1 cellular context compared by ENCODE assay signal in the genomic region with DNA sequence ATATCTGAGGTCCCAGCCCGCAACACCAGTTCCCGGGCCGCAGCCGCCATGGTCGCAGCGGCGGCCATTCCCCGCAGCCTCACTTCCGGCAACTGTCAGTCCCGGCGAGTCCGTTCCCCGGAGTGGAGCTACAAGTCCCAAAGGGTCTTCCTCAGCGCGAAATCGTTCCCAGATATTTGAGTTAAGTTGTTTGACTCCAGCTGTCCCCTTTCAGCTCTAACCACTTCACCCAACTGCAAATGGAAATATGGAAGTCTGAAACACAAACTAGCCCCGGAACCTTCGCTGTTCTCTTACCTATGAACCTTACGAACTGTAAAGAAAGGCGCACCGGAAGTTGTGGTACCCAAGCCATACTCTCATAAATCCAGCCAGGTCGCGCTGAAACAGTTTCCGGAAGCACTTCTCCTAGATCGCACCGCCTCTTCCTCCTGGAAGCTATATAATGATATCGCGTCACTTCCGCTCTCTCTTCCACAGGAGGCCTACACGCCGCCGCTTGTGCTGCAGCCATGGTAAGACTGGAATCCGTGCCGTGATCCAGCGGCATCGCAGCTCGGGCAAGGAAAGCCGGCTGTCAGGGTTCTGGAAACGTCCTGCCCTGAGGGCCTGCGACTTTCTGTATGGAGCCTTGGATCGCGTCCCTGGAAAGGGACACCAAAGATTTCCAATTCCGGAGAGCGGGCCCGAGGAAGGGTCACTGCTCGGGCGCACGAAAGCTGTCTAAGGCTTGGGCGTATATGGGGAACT.
TF ChIP-seq lines count a peak whose summit lies in the region.

A gene (plus strand): TSS at position 468 of the 750 bp plus-strand sequence. CDS start 45 bp downstream, at position 513.
A gene with protein sequence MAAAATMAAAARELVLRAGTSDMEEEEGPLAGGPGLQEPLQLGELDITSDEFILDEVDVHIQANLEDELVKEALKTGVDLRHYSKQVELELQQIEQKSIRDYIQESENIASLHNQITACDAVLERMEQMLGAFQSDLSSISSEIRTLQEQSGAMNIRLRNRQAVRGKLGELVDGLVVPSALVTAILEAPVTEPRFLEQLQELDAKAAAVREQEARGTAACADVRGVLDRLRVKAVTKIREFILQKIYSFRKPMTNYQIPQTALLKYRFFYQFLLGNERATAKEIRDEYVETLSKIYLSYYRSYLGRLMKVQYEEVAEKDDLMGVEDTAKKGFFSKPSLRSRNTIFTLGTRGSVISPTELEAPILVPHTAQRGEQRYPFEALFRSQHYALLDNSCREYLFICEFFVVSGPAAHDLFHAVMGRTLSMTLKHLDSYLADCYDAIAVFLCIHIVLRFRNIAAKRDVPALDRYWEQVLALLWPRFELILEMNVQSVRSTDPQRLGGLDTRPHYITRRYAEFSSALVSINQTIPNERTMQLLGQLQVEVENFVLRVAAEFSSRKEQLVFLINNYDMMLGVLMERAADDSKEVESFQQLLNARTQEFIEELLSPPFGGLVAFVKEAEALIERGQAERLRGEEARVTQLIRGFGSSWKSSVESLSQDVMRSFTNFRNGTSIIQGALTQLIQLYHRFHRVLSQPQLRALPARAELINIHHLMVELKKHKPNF (minus strand): TSS at position 269 of the 750 bp plus-strand sequence. CDS start 201 bp downstream, at position 68.

TF ChIP-seq in HepG2, 621 proteins besides CTCF, POLR2A, EP300 and RAD21 (continued from another document and continues in another):
- TF ChIP-seq, protein P1, sequence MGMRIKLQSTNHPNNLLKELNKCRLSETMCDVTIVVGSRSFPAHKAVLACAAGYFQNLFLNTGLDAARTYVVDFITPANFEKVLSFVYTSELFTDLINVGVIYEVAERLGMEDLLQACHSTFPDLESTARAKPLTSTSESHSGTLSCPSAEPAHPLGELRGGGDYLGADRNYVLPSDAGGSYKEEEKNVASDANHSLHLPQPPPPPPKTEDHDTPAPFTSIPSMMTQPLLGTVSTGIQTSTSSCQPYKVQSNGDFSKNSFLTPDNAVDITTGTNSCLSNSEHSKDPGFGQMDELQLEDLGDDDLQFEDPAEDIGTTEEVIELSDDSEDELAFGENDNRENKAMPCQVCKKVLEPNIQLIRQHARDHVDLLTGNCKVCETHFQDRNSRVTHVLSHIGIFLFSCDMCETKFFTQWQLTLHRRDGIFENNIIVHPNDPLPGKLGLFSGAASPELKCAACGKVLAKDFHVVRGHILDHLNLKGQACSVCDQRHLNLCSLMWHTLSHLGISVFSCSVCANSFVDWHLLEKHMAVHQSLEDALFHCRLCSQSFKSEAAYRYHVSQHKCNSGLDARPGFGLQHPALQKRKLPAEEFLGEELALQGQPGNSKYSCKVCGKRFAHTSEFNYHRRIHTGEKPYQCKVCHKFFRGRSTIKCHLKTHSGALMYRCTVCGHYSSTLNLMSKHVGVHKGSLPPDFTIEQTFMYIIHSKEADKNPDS (CRISPR knock-in tag; IDR thresholded peaks at IDR 0.05): peak; percentile 93; the same call in 1 of the 2 replicates
- TF ChIP-seq ZFAT (CRISPR knock-in tag; conservative IDR thresholded peaks at IDR 0.05) (no peak), FOXA3 (CRISPR knock-in tag; IDR thresholded peaks at IDR 0.05) (peak; percentile 86), TCF7 (IDR thresholded peaks at IDR 0.05; ENCODE audit: low read depth) (0 out of 2 replicates have a peak, but pooled peaks have one; percentile 26), PHF5A (CRISPR knock-in tag; IDR thresholded peaks at IDR 0.05; ENCODE audit: low read depth, unreplicated experiment) (peak; percentile 67), ZNF207 (IDR thresholded peaks at IDR 0.05; ENCODE audit: borderline replicate concordance) (no peak), SMAD1 (CRISPR knock-in tag; IDR thresholded peaks at IDR 0.05; ENCODE audit: borderline replicate concordance, low read depth) (no peak; the same call in 1 of the 2 replicates), XBP1 (CRISPR knock-in tag; IDR thresholded peaks at IDR 0.05) (0 out of 2 replicates have a peak, but pooled peaks have one; percentile 64), ZNF263 (CRISPR knock-in tag; IDR thresholded peaks at IDR 0.05) (0 out of 2 replicates have a peak, but pooled peaks have one; percentile 36), ZNF205 (CRISPR knock-in tag; IDR thresholded peaks at IDR 0.05) (no peak), TBX2 (CRISPR knock-in tag; IDR thresholded peaks at IDR 0.05; ENCODE audit: borderline replicate concordance) (peak; percentile 78), CAMTA2 (CRISPR knock-in tag; IDR thresholded peaks at IDR 0.05; ENCODE audit: borderline replicate concordance) (0 out of 2 replicates have a peak, but pooled peaks have one; percentile 5), ZNF331 (CRISPR knock-in tag; IDR thresholded peaks at IDR 0.05) (peak; percentile 84), FOXP1 (IDR thresholded peaks at IDR 0.05) (no peak), FOXP1 (CRISPR knock-in tag; IDR thresholded peaks at IDR 0.05) (peak; percentile 6; the same call in 1 of the 2 replicates), MXI1 (IDR thresholded peaks at IDR 0.05; ENCODE audit: borderline replicate concordance, low read depth, low read length) (peak; percentile 96; the same call in 2 of the 3 replicates), TOPORS (CRISPR knock-in tag; IDR thresholded peaks at IDR 0.05) (peak; percentile 58), ZZZ3 (CRISPR knock-in tag; IDR thresholded peaks at IDR 0.05; ENCODE audit: borderline replicate concordance) (peak; percentile 99; the same call in 1 of the 2 replicates), TSC22D2 (CRISPR knock-in tag; IDR thresholded peaks at IDR 0.05; ENCODE audit: borderline replicate concordance) (peak; percentile 89)
- TF ChIP-seq, protein P2, sequence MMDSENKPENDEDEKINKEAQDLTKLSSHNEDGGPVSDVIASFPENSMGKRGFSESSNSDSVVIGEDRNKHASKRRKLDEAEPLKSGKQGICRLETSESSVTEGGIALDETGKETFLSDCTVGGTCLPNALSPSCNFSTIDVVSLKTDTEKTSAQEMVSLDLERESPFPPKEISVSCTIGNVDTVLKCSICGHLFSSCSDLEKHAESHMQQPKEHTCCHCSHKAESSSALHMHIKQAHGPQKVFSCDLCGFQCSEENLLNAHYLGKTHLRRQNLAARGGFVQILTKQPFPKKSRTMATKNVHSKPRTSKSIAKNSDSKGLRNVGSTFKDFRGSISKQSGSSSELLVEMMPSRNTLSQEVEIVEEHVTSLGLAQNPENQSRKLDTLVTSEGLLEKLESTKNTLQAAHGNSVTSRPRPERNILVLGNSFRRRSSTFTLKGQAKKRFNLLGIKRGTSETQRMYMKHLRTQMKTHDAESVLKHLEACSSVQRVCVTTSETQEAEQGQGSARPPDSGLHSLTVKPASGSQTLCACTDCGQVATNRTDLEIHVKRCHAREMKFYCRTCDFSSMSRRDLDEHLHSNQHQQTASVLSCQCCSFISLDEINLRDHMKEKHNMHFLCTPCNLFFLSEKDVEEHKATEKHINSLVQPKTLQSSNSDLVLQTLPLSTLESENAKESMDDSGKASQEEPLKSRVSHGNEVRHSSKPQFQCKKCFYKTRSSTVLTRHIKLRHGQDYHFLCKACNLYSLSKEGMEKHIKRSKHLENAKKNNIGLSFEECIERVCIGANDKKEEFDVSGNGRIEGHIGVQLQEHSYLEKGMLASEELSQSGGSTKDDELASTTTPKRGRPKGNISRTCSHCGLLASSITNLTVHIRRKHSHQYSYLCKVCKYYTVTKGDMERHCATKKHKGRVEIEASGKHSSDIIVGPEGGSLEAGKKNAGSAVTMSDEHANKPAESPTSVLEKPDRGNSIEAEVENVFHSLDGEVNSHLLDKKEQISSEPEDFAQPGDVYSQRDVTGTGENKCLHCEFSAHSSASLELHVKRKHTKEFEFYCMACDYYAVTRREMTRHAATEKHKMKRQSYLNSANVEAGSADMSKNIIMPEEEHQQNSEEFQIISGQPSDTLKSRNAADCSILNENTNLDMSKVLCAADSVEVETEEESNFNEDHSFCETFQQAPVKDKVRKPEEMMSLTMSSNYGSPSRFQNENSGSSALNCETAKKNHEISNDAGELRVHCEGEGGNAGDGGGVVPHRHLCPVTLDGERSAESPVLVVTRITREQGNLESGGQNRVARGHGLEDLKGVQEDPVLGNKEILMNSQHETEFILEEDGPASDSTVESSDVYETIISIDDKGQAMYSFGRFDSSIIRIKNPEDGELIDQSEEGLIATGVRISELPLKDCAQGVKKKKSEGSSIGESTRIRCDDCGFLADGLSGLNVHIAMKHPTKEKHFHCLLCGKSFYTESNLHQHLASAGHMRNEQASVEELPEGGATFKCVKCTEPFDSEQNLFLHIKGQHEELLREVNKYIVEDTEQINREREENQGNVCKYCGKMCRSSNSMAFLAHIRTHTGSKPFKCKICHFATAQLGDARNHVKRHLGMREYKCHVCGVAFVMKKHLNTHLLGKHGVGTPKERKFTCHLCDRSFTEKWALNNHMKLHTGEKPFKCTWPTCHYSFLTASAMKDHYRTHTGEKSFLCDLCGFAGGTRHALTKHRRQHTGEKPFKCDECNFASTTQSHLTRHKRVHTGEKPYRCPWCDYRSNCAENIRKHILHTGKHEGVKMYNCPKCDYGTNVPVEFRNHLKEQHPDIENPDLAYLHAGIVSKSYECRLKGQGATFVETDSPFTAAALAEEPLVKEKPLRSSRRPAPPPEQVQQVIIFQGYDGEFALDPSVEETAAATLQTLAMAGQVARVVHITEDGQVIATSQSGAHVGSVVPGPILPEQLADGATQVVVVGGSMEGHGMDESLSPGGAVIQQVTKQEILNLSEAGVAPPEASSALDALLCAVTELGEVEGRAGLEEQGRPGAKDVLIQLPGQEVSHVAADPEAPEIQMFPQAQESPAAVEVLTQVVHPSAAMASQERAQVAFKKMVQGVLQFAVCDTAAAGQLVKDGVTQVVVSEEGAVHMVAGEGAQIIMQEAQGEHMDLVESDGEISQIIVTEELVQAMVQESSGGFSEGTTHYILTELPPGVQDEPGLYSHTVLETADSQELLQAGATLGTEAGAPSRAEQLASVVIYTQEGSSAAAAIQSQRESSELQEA (CRISPR knock-in tag; IDR thresholded peaks at IDR 0.05; ENCODE audit: not compliant biosample characterization): peak; percentile 74
- TF ChIP-seq, protein P3, sequence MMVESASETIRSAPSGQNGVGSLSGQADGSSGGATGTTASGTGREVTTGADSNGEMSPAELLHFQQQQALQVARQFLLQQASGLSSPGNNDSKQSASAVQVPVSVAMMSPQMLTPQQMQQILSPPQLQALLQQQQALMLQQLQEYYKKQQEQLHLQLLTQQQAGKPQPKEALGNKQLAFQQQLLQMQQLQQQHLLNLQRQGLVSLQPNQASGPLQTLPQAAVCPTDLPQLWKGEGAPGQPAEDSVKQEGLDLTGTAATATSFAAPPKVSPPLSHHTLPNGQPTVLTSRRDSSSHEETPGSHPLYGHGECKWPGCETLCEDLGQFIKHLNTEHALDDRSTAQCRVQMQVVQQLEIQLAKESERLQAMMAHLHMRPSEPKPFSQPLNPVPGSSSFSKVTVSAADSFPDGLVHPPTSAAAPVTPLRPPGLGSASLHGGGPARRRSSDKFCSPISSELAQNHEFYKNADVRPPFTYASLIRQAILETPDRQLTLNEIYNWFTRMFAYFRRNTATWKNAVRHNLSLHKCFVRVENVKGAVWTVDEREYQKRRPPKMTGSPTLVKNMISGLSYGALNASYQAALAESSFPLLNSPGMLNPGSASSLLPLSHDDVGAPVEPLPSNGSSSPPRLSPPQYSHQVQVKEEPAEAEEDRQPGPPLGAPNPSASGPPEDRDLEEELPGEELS (CRISPR knock-in tag; IDR thresholded peaks at IDR 0.05): peak; percentile 62
- TF ChIP-seq, protein P4, sequence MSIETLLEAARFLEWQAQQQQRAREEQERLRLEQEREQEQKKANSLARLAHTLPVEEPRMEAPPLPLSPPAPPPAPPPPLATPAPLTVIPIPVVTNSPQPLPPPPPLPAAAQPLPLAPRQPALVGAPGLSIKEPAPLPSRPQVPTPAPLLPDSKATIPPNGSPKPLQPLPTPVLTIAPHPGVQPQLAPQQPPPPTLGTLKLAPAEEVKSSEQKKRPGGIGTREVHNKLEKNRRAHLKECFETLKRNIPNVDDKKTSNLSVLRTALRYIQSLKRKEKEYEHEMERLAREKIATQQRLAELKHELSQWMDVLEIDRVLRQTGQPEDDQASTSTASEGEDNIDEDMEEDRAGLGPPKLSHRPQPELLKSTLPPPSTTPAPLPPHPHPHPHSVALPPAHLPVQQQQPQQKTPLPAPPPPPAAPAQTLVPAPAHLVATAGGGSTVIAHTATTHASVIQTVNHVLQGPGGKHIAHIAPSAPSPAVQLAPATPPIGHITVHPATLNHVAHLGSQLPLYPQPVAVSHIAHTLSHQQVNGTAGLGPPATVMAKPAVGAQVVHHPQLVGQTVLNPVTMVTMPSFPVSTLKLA (IDR thresholded peaks at IDR 0.05): peak; percentile 69
- TF ChIP-seq, protein P5, sequence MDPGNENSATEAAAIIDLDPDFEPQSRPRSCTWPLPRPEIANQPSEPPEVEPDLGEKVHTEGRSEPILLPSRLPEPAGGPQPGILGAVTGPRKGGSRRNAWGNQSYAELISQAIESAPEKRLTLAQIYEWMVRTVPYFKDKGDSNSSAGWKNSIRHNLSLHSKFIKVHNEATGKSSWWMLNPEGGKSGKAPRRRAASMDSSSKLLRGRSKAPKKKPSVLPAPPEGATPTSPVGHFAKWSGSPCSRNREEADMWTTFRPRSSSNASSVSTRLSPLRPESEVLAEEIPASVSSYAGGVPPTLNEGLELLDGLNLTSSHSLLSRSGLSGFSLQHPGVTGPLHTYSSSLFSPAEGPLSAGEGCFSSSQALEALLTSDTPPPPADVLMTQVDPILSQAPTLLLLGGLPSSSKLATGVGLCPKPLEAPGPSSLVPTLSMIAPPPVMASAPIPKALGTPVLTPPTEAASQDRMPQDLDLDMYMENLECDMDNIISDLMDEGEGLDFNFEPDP (CRISPR knock-in tag; conservative IDR thresholded peaks at IDR 0.05): peak; percentile 99
- TF ChIP-seq, protein P6, sequence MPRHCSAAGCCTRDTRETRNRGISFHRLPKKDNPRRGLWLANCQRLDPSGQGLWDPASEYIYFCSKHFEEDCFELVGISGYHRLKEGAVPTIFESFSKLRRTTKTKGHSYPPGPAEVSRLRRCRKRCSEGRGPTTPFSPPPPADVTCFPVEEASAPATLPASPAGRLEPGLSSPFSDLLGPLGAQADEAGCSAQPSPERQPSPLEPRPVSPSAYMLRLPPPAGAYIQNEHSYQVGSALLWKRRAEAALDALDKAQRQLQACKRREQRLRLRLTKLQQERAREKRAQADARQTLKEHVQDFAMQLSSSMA (CRISPR knock-in tag; IDR thresholded peaks at IDR 0.05): peak; percentile 76; the same call in 1 of the 2 replicates
- TF ChIP-seq, protein P7, sequence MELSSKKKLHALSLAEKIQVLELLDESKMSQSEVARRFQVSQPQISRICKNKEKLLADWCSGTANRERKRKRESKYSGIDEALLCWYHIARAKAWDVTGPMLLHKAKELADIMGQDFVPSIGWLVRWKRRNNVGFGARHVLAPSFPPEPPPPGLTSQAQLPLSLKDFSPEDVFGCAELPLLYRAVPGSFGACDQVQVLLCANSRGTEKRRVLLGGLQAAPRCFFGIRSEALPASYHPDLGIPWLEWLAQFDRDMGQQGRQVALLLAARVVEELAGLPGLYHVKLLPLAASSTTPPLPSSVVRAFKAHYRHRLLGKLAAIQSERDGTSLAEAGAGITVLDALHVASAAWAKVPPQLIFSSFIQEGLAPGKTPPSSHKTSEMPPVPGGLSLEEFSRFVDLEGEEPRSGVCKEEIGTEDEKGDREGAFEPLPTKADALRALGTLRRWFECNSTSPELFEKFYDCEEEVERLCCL (CRISPR knock-in tag; IDR thresholded peaks at IDR 0.05; ENCODE audit: borderline replicate concordance): peak; percentile 91
- TF ChIP-seq, protein P8, sequence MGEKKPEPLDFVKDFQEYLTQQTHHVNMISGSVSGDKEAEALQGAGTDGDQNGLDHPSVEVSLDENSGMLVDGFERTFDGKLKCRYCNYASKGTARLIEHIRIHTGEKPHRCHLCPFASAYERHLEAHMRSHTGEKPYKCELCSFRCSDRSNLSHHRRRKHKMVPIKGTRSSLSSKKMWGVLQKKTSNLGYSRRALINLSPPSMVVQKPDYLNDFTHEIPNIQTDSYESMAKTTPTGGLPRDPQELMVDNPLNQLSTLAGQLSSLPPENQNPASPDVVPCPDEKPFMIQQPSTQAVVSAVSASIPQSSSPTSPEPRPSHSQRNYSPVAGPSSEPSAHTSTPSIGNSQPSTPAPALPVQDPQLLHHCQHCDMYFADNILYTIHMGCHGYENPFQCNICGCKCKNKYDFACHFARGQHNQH (CRISPR knock-in tag; IDR thresholded peaks at IDR 0.05): peak; percentile 93
- TF ChIP-seq, protein P9, sequence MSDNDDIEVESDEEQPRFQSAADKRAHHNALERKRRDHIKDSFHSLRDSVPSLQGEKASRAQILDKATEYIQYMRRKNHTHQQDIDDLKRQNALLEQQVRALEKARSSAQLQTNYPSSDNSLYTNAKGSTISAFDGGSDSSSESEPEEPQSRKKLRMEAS (IDR thresholded peaks at IDR 0.05): peak; percentile 98
